ENCODE assay signal across 1 cellular context in the genomic region with DNA sequence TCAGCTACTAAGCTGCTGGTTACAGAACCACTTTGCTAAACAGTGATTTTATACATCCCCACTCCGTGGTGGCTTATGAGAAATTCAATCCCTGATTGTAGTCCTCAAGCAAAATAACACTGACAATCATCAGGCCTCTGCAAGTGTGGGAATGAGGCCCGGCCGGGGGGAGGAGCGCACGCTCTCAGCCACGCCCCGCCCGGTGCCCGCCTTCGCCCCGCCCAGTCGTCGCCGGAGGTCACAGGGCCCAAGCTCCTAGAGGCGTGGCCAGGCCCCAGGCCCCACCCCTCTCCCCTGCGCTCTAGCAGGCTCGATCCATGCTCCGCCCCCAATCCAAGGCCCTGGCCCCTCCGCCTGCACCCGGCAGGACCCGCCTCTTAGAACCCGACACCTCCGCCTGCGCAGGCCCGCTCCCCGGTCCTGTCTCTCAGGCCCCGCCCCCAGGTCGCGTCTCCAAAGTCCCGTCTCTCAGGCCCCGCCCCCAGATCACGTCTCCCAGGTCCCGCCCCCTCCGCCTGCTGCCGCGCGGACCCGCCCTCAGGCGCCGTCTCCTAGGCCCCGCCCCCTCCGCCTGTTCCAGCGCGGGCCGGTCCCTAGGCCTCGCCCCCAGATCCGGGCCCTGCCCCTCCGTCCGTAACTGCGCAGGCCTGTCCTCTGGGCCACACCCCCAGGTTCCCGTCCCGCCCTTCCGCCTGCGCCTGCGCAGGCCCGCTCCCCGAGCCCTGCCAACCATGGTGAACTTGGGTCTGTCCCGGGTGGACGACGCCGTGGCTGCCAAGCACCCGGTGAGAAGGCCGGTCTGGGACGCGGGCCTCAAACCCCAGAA.
TF ChIP-seq lines count a peak whose summit lies in the region.

A gene (plus strand): TSS at position 705 of the 826 bp plus-strand sequence. CDS start 27 bp downstream, at position 732.

TF ChIP-seq in HEK293, 187 proteins besides CTCF, POLR2A, EP300 and RAD21 (continued from another document and continues in another):
- TF ChIP-seq, protein P1, sequence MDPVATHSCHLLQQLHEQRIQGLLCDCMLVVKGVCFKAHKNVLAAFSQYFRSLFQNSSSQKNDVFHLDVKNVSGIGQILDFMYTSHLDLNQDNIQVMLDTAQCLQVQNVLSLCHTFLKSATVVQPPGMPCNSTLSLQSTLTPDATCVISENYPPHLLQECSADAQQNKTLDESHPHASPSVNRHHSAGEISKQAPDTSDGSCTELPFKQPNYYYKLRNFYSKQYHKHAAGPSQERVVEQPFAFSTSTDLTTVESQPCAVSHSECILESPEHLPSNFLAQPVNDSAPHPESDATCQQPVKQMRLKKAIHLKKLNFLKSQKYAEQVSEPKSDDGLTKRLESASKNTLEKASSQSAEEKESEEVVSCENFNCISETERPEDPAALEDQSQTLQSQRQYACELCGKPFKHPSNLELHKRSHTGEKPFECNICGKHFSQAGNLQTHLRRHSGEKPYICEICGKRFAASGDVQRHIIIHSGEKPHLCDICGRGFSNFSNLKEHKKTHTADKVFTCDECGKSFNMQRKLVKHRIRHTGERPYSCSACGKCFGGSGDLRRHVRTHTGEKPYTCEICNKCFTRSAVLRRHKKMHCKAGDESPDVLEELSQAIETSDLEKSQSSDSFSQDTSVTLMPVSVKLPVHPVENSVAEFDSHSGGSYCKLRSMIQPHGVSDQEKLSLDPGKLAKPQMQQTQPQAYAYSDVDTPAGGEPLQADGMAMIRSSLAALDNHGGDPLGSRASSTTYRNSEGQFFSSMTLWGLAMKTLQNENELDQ (tag by site-specific recombination; IDR thresholded peaks at IDR 0.05; ENCODE audit: low read depth): no peak
- TF ChIP-seq ZNF350 (tag by site-specific recombination; IDR thresholded peaks at IDR 0.05) (no peak), ZNF548 (tag by site-specific recombination; IDR thresholded peaks at IDR 0.05) (no peak), ZNF585B (tag by site-specific recombination; IDR thresholded peaks at IDR 0.05) (no peak), ZNF747 (tag by site-specific recombination; IDR thresholded peaks at IDR 0.05) (no peak), ZNF701 (tag by site-specific recombination; IDR thresholded peaks at IDR 0.05) (no peak), ZNF266 (tag by site-specific recombination; IDR thresholded peaks at IDR 0.05; ENCODE audit: low read depth) (no peak), ZBTB17 (tag by site-specific recombination; IDR thresholded peaks at IDR 0.05) (peak; percentile 42; the same call in 1 of the 2 replicates), ZNF610 (tag by site-specific recombination; IDR thresholded peaks at IDR 0.05; ENCODE audit: borderline replicate concordance) (no peak), ZNF600 (tag by site-specific recombination; IDR thresholded peaks at IDR 0.05) (peak; percentile 92), HOXD13 (CRISPR knock-in tag; IDR thresholded peaks at IDR 0.05; ENCODE audit: borderline replicate concordance) (no peak), HOXA7 (CRISPR knock-in tag; IDR thresholded peaks at IDR 0.05; ENCODE audit: borderline replicate concordance) (no peak), ZNF184 (tag by site-specific recombination; IDR thresholded peaks at IDR 0.05) (no peak), KLF10 (tag by site-specific recombination; IDR thresholded peaks at IDR 0.05) (peak; percentile 85; the same call in 1 of the 2 replicates), ZNF37A (tag by site-specific recombination; IDR thresholded peaks at IDR 0.05) (no peak), ZFHX2 (tag by site-specific recombination; conservative IDR thresholded peaks at IDR 0.05) (peak; percentile 55), WT1 (tag by site-specific recombination; IDR thresholded peaks at IDR 0.05) (no peak), TRIM28 (IDR thresholded peaks at IDR 0.05; ENCODE audit: borderline replicate concordance, low read length) (no peak), ZNF311 (tag by site-specific recombination; IDR thresholded peaks at IDR 0.05; ENCODE audit: borderline replicate concordance) (no peak), ZNF10 (tag by site-specific recombination; IDR thresholded peaks at IDR 0.05) (0 out of 2 replicates have a peak, but pooled peaks have one; percentile 23), ZNF623 (tag by site-specific recombination; IDR thresholded peaks at IDR 0.05) (no peak), SP2 (tag by site-specific recombination; IDR thresholded peaks at IDR 0.05) (peak; percentile 91), GLIS1 (tag by site-specific recombination; IDR thresholded peaks at IDR 0.05) (peak; percentile 64), SP3 (tag by site-specific recombination; IDR thresholded peaks at IDR 0.05) (peak; percentile 94), ZNF302 (tag by site-specific recombination; IDR thresholded peaks at IDR 0.05; ENCODE audit: low read depth) (no peak), ZNF19 (tag by site-specific recombination; IDR thresholded peaks at IDR 0.05; ENCODE audit: low read depth) (no peak), ZSCAN23 (tag by site-specific recombination; IDR thresholded peaks at IDR 0.05) (no peak), ZNF112 (tag by site-specific recombination; IDR thresholded peaks at IDR 0.05) (no peak), ZNF404 (tag by site-specific recombination; IDR thresholded peaks at IDR 0.05) (no peak), ZNF514 (tag by site-specific recombination; IDR thresholded peaks at IDR 0.05) (no peak), GFI1B (tag by site-specific recombination; IDR thresholded peaks at IDR 0.05) (no peak)
- TF ChIP-seq, protein P2, sequence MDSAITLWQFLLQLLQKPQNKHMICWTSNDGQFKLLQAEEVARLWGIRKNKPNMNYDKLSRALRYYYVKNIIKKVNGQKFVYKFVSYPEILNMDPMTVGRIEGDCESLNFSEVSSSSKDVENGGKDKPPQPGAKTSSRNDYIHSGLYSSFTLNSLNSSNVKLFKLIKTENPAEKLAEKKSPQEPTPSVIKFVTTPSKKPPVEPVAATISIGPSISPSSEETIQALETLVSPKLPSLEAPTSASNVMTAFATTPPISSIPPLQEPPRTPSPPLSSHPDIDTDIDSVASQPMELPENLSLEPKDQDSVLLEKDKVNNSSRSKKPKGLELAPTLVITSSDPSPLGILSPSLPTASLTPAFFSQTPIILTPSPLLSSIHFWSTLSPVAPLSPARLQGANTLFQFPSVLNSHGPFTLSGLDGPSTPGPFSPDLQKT (IDR thresholded peaks at IDR 0.05; ENCODE audit: borderline replicate concordance, low read depth, low read length): no peak
- TF ChIP-seq, protein P3, sequence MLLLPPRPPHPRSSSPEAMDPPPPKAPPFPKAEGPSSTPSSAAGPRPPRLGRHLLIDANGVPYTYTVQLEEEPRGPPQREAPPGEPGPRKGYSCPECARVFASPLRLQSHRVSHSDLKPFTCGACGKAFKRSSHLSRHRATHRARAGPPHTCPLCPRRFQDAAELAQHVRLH (tag by site-specific recombination; IDR thresholded peaks at IDR 0.05): no peak
- TF ChIP-seq, protein P4, sequence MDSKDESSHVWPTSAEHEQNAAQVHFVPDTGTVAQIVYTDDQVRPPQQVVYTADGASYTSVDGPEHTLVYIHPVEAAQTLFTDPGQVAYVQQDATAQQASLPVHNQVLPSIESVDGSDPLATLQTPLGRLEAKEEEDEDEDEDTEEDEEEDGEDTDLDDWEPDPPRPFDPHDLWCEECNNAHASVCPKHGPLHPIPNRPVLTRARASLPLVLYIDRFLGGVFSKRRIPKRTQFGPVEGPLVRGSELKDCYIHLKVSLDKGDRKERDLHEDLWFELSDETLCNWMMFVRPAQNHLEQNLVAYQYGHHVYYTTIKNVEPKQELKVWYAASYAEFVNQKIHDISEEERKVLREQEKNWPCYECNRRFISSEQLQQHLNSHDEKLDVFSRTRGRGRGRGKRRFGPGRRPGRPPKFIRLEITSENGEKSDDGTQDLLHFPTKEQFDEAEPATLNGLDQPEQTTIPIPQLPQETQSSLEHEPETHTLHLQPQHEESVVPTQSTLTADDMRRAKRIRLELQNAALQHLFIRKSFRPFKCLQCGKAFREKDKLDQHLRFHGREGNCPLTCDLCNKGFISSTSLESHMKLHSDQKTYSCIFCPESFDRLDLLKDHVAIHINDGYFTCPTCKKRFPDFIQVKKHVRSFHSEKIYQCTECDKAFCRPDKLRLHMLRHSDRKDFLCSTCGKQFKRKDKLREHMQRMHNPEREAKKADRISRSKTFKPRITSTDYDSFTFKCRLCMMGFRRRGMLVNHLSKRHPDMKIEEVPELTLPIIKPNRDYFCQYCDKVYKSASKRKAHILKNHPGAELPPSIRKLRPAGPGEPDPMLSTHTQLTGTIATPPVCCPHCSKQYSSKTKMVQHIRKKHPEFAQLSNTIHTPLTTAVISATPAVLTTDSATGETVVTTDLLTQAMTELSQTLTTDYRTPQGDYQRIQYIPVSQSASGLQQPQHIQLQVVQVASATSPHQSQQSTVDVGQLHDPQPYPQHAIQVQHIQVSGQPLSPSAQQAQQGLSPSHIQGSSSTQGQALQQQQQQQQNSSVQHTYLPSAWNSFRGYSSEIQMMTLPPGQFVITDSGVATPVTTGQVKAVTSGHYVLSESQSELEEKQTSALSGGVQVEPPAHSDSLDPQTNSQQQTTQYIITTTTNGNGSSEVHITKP (tag by site-specific recombination; IDR thresholded peaks at IDR 0.05): peak; percentile 70
- TF ChIP-seq, protein P5, sequence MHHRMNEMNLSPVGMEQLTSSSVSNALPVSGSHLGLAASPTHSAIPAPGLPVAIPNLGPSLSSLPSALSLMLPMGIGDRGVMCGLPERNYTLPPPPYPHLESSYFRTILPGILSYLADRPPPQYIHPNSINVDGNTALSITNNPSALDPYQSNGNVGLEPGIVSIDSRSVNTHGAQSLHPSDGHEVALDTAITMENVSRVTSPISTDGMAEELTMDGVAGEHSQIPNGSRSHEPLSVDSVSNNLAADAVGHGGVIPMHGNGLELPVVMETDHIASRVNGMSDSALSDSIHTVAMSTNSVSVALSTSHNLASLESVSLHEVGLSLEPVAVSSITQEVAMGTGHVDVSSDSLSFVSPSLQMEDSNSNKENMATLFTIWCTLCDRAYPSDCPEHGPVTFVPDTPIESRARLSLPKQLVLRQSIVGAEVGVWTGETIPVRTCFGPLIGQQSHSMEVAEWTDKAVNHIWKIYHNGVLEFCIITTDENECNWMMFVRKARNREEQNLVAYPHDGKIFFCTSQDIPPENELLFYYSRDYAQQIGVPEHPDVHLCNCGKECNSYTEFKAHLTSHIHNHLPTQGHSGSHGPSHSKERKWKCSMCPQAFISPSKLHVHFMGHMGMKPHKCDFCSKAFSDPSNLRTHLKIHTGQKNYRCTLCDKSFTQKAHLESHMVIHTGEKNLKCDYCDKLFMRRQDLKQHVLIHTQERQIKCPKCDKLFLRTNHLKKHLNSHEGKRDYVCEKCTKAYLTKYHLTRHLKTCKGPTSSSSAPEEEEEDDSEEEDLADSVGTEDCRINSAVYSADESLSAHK (tag by site-specific recombination; IDR thresholded peaks at IDR 0.05): no peak
- TF ChIP-seq, protein P6, sequence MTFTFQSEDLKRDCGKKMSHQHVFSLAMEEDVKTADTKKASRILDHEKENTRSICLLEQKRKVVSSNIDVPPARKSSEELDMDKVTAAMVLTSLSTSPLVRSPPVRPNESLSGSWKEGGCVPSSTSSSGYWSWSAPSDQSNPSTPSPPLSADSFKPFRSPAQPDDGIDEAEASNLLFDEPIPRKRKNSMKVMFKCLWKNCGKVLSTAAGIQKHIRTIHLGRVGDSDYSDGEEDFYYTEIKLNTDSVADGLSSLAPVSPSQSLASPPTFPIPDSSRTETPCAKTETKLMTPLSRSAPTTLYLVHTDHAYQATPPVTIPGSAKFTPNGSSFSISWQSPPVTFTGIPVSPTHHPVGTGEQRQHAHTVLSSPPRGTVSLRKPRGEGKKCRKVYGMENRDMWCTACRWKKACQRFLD (tag by site-specific recombination; IDR thresholded peaks at IDR 0.05): no peak
- TF ChIP-seq, protein P7, sequence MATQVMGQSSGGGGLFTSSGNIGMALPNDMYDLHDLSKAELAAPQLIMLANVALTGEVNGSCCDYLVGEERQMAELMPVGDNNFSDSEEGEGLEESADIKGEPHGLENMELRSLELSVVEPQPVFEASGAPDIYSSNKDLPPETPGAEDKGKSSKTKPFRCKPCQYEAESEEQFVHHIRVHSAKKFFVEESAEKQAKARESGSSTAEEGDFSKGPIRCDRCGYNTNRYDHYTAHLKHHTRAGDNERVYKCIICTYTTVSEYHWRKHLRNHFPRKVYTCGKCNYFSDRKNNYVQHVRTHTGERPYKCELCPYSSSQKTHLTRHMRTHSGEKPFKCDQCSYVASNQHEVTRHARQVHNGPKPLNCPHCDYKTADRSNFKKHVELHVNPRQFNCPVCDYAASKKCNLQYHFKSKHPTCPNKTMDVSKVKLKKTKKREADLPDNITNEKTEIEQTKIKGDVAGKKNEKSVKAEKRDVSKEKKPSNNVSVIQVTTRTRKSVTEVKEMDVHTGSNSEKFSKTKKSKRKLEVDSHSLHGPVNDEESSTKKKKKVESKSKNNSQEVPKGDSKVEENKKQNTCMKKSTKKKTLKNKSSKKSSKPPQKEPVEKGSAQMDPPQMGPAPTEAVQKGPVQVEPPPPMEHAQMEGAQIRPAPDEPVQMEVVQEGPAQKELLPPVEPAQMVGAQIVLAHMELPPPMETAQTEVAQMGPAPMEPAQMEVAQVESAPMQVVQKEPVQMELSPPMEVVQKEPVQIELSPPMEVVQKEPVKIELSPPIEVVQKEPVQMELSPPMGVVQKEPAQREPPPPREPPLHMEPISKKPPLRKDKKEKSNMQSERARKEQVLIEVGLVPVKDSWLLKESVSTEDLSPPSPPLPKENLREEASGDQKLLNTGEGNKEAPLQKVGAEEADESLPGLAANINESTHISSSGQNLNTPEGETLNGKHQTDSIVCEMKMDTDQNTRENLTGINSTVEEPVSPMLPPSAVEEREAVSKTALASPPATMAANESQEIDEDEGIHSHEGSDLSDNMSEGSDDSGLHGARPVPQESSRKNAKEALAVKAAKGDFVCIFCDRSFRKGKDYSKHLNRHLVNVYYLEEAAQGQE (tag by site-specific recombination; IDR thresholded peaks at IDR 0.05): no peak
- TF ChIP-seq, protein P8, sequence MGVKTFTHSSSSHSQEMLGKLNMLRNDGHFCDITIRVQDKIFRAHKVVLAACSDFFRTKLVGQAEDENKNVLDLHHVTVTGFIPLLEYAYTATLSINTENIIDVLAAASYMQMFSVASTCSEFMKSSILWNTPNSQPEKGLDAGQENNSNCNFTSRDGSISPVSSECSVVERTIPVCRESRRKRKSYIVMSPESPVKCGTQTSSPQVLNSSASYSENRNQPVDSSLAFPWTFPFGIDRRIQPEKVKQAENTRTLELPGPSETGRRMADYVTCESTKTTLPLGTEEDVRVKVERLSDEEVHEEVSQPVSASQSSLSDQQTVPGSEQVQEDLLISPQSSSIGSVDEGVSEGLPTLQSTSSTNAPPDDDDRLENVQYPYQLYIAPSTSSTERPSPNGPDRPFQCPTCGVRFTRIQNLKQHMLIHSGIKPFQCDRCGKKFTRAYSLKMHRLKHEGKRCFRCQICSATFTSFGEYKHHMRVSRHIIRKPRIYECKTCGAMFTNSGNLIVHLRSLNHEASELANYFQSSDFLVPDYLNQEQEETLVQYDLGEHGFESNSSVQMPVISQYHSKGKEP (tag by site-specific recombination; IDR thresholded peaks at IDR 0.05): no peak
- TF ChIP-seq, protein P9, sequence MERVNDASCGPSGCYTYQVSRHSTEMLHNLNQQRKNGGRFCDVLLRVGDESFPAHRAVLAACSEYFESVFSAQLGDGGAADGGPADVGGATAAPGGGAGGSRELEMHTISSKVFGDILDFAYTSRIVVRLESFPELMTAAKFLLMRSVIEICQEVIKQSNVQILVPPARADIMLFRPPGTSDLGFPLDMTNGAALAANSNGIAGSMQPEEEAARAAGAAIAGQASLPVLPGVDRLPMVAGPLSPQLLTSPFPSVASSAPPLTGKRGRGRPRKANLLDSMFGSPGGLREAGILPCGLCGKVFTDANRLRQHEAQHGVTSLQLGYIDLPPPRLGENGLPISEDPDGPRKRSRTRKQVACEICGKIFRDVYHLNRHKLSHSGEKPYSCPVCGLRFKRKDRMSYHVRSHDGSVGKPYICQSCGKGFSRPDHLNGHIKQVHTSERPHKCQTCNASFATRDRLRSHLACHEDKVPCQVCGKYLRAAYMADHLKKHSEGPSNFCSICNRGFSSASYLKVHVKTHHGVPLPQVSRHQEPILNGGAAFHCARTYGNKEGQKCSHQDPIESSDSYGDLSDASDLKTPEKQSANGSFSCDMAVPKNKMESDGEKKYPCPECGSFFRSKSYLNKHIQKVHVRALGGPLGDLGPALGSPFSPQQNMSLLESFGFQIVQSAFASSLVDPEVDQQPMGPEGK (tag by site-specific recombination; IDR thresholded peaks at IDR 0.05): peak; percentile 69
